Comparison of ENCODE assay signal across 11 cellular contexts in the genomic region with DNA sequence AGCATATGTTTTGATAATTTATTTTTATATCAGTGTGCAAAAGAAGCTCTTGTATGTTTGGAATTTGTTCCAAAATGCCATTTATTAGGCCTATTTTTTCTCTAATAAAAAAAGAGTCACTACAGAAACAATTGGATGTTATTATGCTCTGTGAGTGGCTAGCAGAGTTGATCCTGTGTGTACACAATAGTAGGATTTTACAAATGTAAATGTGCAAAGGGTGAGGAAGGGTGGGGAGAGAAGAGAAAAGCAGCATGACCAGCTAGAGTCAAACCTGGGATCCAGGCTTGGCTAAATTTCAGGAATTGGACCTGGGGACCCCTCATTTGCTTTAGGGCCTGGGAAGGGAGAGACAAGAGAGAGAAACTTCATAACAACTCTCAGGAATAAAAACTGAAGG.
"Had no signal": no experiment of that assay in that cellular context is flagged by ENCODE, and none has a peak within 500 bp of the region (broad histone marks: within the 10 kb centered on the region; RNA-seq: fewer than 3 reads in every experiment).

No MANE protein-coding gene starts in this region.

- H3K27me3 Mint-ChIP-seq: activated naive CD8-positive, alpha-beta T cell; stimulated activated memory B cell treated with anti-CD40 and anti-IgM and Interleukin-4, amounts not matched to agents 10 μg/mL and 1 μg/mL and 100 μg/mL, for 72 hours had no signal

- H3K27ac Mint-ChIP-seq: activated naive CD8-positive, alpha-beta T cell; stimulated activated memory B cell treated with anti-CD40 and anti-IgM and Interleukin-4, amounts not matched to agents 10 μg/mL and 1 μg/mL and 100 μg/mL, for 72 hours; T-helper 2 cell treated with Interferon-gamma antibody and Interleukin-4, amounts not matched to agents 5 μg/mL and 100 μg/mL, for 36 hours had no signal

- ATAC-seq: activated T-cell treated with anti-CD3 and anti-CD28 coated beads, Interleukin-2, amount 50 U/mL, for 4 hours; right cardiac atrium; stimulated activated memory B cell treated with anti-CD40 and anti-IgM and Interleukin-4, amounts not matched to agents 10 μg/mL and 1 μg/mL and 100 μg/mL, for 72 hours had no signal

- H3K4me1 Mint-ChIP-seq: stimulated activated memory B cell treated with anti-CD40 and anti-IgM and Interleukin-4, amounts not matched to agents 10 μg/mL and 1 μg/mL and 100 μg/mL, for 72 hours had no signal

- H3K9me3 Mint-ChIP-seq: activated T-cell treated with anti-CD3 and anti-CD28 coated beads, Interleukin-2, amount 50 U/mL, for 4 hours; T-helper 2 cell treated with Interferon-gamma antibody and Interleukin-4, amounts not matched to agents 5 μg/mL and 100 μg/mL, for 36 hours had no signal

- H3K4me3 Mint-ChIP-seq: activated naive CD8-positive, alpha-beta T cell; activated T-cell treated with anti-CD3 and anti-CD28 coated beads, Interleukin-2, amount 50 U/mL, for 4 hours; stimulated activated memory B cell treated with anti-CD40 and anti-IgM and Interleukin-4, amounts not matched to agents 10 μg/mL and 1 μg/mL and 100 μg/mL, for 72 hours; T-helper 2 cell treated with Interferon-gamma antibody and Interleukin-4, amounts not matched to agents 5 μg/mL and 100 μg/mL, for 36 hours had no signal

- H3K36me3 Mint-ChIP-seq: stimulated activated memory B cell treated with anti-CD40 and anti-IgM and Interleukin-4, amounts not matched to agents 10 μg/mL and 1 μg/mL and 100 μg/mL, for 72 hours had no signal

- DNase-seq: activated CD4-positive, alpha-beta T cell treated with anti-CD3 and anti-CD28 coated beads for 1 hour; activated CD4-positive, alpha-beta T cell treated with anti-CD3 and anti-CD28 coated beads, Interleukin-2, amount 50 U/mL, for 48 hours; activated effector memory CD4-positive, alpha-beta T cell treated with anti-CD3 and anti-CD28 coated beads, Interleukin-2, amount 50 U/mL, for 16 hours; activated T-cell treated with anti-CD3 and anti-CD28 coated beads, Interleukin-2, amount 50 U/mL, for 4 hours; mesendoderm; posterior cingulate gyrus; right cardiac atrium; SW 1271 had no signal
